Comparison of ENCODE assay signal across 21 cellular contexts in the genomic region with DNA sequence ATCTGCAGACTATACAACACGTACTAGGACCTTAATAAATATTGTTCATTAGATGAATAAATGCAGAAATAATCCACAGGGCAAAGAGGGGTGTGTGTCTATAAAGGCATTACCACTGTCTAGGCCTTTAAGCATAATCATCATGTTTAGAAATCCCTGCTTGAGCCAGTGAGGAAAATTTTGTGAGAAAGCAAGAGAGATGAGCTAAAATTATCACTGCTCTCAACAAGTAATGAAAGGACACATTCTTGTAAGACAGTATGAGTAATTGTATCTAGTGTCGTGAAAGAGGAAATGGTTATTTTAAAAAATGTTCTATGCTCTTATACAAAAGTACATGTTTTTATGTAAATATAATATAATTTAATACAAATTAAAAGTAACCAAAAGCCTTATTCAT.
"Had no signal": no experiment of that assay in that cellular context is flagged by ENCODE, and none has a peak within 500 bp of the region (broad histone marks: within the 10 kb centered on the region; RNA-seq: fewer than 3 reads in every experiment).

No MANE protein-coding gene starts in this region.

- H3K4me3 ChIP-seq: gastroesophageal sphincter, left ventricle myocardium inferior, right atrium auricular region, skin epidermis, transverse colon, vagina had no signal

- H3K4me1 ChIP-seq: gastroesophageal sphincter, left ventricle myocardium inferior, right atrium auricular region, transverse colon, vagina had no signal

- H3K27ac ChIP-seq: epithelial cell of prostate, gastroesophageal sphincter, left ventricle myocardium inferior, right atrium auricular region, skin epidermis, transverse colon, vagina had no signal

- H3K27me3 ChIP-seq: gastroesophageal sphincter, right atrium auricular region, transverse colon, vagina had no signal

- H3K36me3 ChIP-seq: gastroesophageal sphincter, left ventricle myocardium inferior, right atrium auricular region, transverse colon, vagina had no signal

- DNase-seq: activated CD4-positive, alpha-beta T cell treated with anti-CD3 and anti-CD28 coated beads, Interleukin-2, amount 50 U/mL, for 4 hours; activated CD4-positive, CD25-positive, alpha-beta regulatory T cell treated with anti-CD3 and anti-CD28 coated beads, Interleukin-2, amount 50 U/mL, for 72 hours; activated naive CD4-positive, alpha-beta T cell; activated naive CD8-positive, alpha-beta T cell treated with anti-CD3 and anti-CD28 coated beads, Interleukin-2, amount 10 ng/mL, durations not matched to agents 7 days and 5 days; activated T-cell treated with anti-CD3 and anti-CD28 coated beads for 4 hours; anterior cingulate cortex; cerebellar nuclear complex; effector memory CD8-positive, alpha-beta T cell; left ventricle myocardium inferior; natural killer cell; occipital lobe; stimulated activated CD4-positive, alpha-beta T cell treated with anti-CD3 and anti-CD28 coated beads, Interleukin-4, amount 100 ng/mL, for 4 hours; stimulated activated CD8-positive, alpha-beta memory T cell treated with anti-CD3 and anti-CD28 coated beads, Interleukin-4, amount 100 ng/mL, for 48 hours; stimulated activated naive CD4-positive, alpha-beta T cell treated with Interleukin-2 at 50 U/mL for 16 hours; substantia nigra; transverse colon had no signal

- ATAC-seq: effector memory CD8-positive, alpha-beta T cell; gastroesophageal sphincter; natural killer cell had no signal

- H3K9me3 ChIP-seq: gastroesophageal sphincter, right atrium auricular region, transverse colon, vagina had no signal
